Comparison of ENCODE assay signal across 8 cellular contexts in genomic region chr6:85643530-85644373, GRCh38. TPM values are rescaled to one million over a fixed set of nuclear protein-coding genes. Genes with fewer than 3 reads are reported as not detected.
DNase-seq lines count a peak whose midpoint lies in the region; ATAC-seq and TF ChIP-seq lines count a peak whose summit lies in the region.

No MANE protein-coding gene starts in this region.

- H3K4me1 ChIP-seq in Caco-2, result peaks cover 22% of the 10 kb centered on the region

- H3K27me3 ChIP-seq in Caco-2 (replicated peaks; ENCODE audit: control insufficient read depth, insufficient read depth, low read length), result no peaks in the 10 kb centered on the region

- H3K4me3 ChIP-seq in Caco-2 (ENCODE audit: low read depth, low read length) (peak overlapping the region; percentile 73), epithelial cell of proximal tubule (ENCODE audit: low read depth, low read length) (peak overlapping the region; percentile 65)

- no peaks in the 10 kb centered on the region for H3K9me3 ChIP-seq in Caco-2

- intact Hi-C loops in Caco-2 (cut with micrococcal nuclease; ENCODE audit: unreplicated experiment), result loop anchor here (1.0 to 2.0 kb wide), 3 partner anchors 31 to 49 kb away; no protein-coding TSS in a partner anchor

- CTCF ChIA-PET in Caco-2 (lab: Charles Lee), result no interaction called here

- BruUV-seq in Caco-2 (replicated peaks; lab: Mats Ljungman, UMichigan), result no TSS peak

- POLR2A ChIA-PET in Caco-2 (lab: Charles Lee), result interaction anchor here (0.5 to 4.4 kb wide), 14 partner anchors 9 to 1072 kb away, joined by 3 to 153 read pairs (median 6); partner anchors contain the start of gene SNX14

- peaks cover 34% of the 10 kb centered on the region for H3K4me1 Mint-ChIP-seq in Caco-2 (ENCODE audit: low read depth, unreplicated experiment)

- peaks cover 54% of the 10 kb centered on the region for H3K36me3 Mint-ChIP-seq in Caco-2 (ENCODE audit: insufficient read depth, unreplicated experiment)

- peak overlapping the region; percentile 74 for H3K27ac Mint-ChIP-seq in Caco-2 (ENCODE audit: unreplicated experiment)

- no peaks in the 10 kb centered on the region; the same call in none of the 2 replicates for H3K36me3 ChIP-seq in Caco-2 (ENCODE audit: control insufficient read depth, insufficient read depth, low read length)

- no peaks in the 10 kb centered on the region for H3K27me3 Mint-ChIP-seq in Caco-2 (ENCODE audit: insufficient read depth, unreplicated experiment)

- TF ChIP-seq CTCF in Caco-2 (IDR thresholded peaks at IDR 0.05; ENCODE audit: insufficient read depth in 1 of 2, low read depth in 1 of 2, low read length in 1 of 2, severe bottlenecking in 1 of 2, unreplicated experiment in 1 of 2) (no peak), epithelial cell of proximal tubule (conservative IDR thresholded peaks at IDR 0.05; ENCODE audit: low read depth, low read length) (no peak)

- H3K9me3 Mint-ChIP-seq in Caco-2 (ENCODE audit: unreplicated experiment), result no peaks in the 10 kb centered on the region

- peak; percentile 52 for ATAC-seq in GM21381 (IDR thresholded peaks at IDR 0.05; ENCODE audit: unreplicated experiment)

- H3K4me3 Mint-ChIP-seq in Caco-2 (ENCODE audit: unreplicated experiment), result peak overlapping the region; percentile 99

- DNase-seq in Caco-2, result peak; percentile 90 to 93
- DNase-seq in HT1080 (ENCODE audit: low read depth), result peak; percentile 86
- DNase-seq in NOMO-1 treated with DMSO at 0.1 percent for 48 hours (lab: John Stamatoyannopoulos, UW; ENCODE audit: unreplicated experiment), result peak; percentile 96
- DNase-seq in activated CD8-positive, alpha-beta memory T cell treated with anti-CD3 and anti-CD28 coated beads, Interleukin-2, amount 50 U/mL, for 48 hours, result peak; percentile 88
- peak; percentile 92 for DNase-seq in epithelial cell of proximal tubule (ENCODE audit: low read depth)
- DNase-seq in mucosa of gallbladder (ENCODE audit: low spot score), result peak; percentile 88
- peak; percentile 22 to 43 for DNase-seq in stimulated activated CD8-positive, alpha-beta memory T cell treated with anti-CD3 and anti-CD28 coated beads, Interleukin-4, amount 100 ng/mL, for 4 hours (ENCODE audit: low read depth in 2 of 2, low spot score in 1 of 2)

RNA-seq across cellular contexts. Expression of gene SYNCRIP, which starts 1.1 kb away (rescaled TPM):
- total RNA-seq in Caco-2 (2022) (132 and 145 TPM in 2 replicates), epithelial cell of proximal tubule (59.3 and 95.1 TPM in 2 replicates), mucosa of gallbladder (63.8 TPM)
- total RNA-seq in HT1080 (2014; rRNA removed; shearing (Covaris generic)), result 130 and 159 TPM in 2 replicates
- polyA plus RNA-seq in HT1080 (2015; cell fraction: cytosol; rRNA removed), result 150 and 170 TPM in 2 replicates
- polyA plus RNA-seq in HT1080 (2015; cell fraction: nucleus; rRNA removed), result 275 and 278 TPM in 2 replicates

RNA-seq across cellular contexts. Expression of gene SNX14, which starts 50.1 kb away (rescaled TPM):
- total RNA-seq in Caco-2 (2022), result 85.0 and 87.5 TPM in 2 replicates
- 86.3 and 87.8 TPM in 2 replicates for total RNA-seq in HT1080 (2014; rRNA removed; shearing (Covaris generic))
- polyA plus RNA-seq in HT1080 (2015; cell fraction: cytosol; rRNA removed), result 68.1 and 84.2 TPM in 2 replicates
- 223 and 232 TPM in 2 replicates for polyA plus RNA-seq in HT1080 (2015; cell fraction: nucleus; rRNA removed)
- total RNA-seq in epithelial cell of proximal tubule, result 63.9 and 108 TPM in 2 replicates
- 80.1 TPM for total RNA-seq in mucosa of gallbladder

Comparison
In these comparisons a context has a peak if more than half of its experiments do, and no peak if none do; other contexts are left out.
1. Peak in every context shown above with its lines: DNase-seq, ATAC-seq and H3K4me3 ChIP-seq.
2. DNase-seq: peak in every context shown above with its lines; median percentile 96 in NOMO-1 treated with DMSO at 0.1 percent for 48 hours; 92 in epithelial cell of proximal tubule; 92 in Caco-2; 88 in activated CD8-positive, alpha-beta memory T cell treated with anti-CD3 and anti-CD28 coated beads, Interleukin-2, amount 50 U/mL, for 48 hours; 88 in mucosa of gallbladder; 86 in HT1080; 32 in stimulated activated CD8-positive, alpha-beta memory T cell treated with anti-CD3 and anti-CD28 coated beads, Interleukin-4, amount 100 ng/mL, for 4 hours.